Comparison of ENCODE assay signal across 24 cellular contexts in genomic region chr5:123699571-123699970, GRCh38.
A peak's percentile ranks its signal among the peaks of the same experiment; 100 is the strongest.
DNase-seq lines count a peak whose midpoint lies in the region; ATAC-seq and TF ChIP-seq lines count a peak whose summit lies in the region.
"Had no signal": no experiment of that assay in that cellular context is flagged by ENCODE, and none has a peak within 500 bp of the region (broad histone marks: within the 10 kb centered on the region; RNA-seq: fewer than 3 reads in every experiment).

No MANE protein-coding gene starts in this region.

- H3K79me1 ChIP-seq in neuronal stem cell (ENCODE audit: low read depth, low read length): no peaks in the 10 kb centered on the region

- intact Hi-C loops in Panc1 (cut with micrococcal nuclease; ENCODE audit: unreplicated experiment): no loop called here
- intact Hi-C loops in esophagus squamous epithelium (cut with DNase I): no loop called here
- intact Hi-C loops in tibial artery (cut with DNase I; ENCODE audit: low total_unique reads): no loop called here

- H2AK5ac ChIP-seq in neuronal stem cell (ENCODE audit: low read depth, low read length): no peak overlapping the region

- no peak overlapping the region for H2BK12ac ChIP-seq in neuronal stem cell (ENCODE audit: low read length)

- DNase-seq in Panc1 (ENCODE audit: low read depth, low spot score) (no peak), esophagus squamous epithelium (lab: John Stamatoyannopoulos, UW) (no peak), neuronal stem cell (ENCODE audit: low spot score) (no peak), tibial artery (no peak), NCI-H2227 (lab: John Stamatoyannopoulos, UW; ENCODE audit: unreplicated experiment) (no peak), superior temporal gyrus (ENCODE audit: extremely low spot score) (no peak)
- no peak for DNase-seq in CD8-positive, alpha-beta memory T cell
- DNase-seq: activated CD4-positive, alpha-beta T cell treated with anti-CD3 and anti-CD28 coated beads for 1 hour; activated CD8-positive, alpha-beta memory T cell treated with anti-CD3 and anti-CD28 coated beads for 24 hours; activated naive CD4-positive, alpha-beta T cell; activated T-cell treated with anti-CD3 and anti-CD28 coated beads, Interleukin-2, amount 50 U/mL, for 24 hours; amniotic stem cell; CD4-positive, CD25-positive, alpha-beta regulatory T cell; GF-D8; mucosa of descending colon; NCI-H1694 treated with DMSO at 0.1 percent for 48 hours; NCI-H774; SHP77; stimulated activated naive CD8-positive, alpha-beta T cell treated with anti-CD3 and anti-CD28 coated beads, Interleukin-15, amount 100 ng/mL, for 72 hours; T-helper 1 cell had no signal

- H3K4me3 ChIP-seq in Panc1 (ENCODE audit: low read depth in 2 of 2, low read length in 2 of 2) (no peak overlapping the region), esophagus squamous epithelium (no peak overlapping the region), neuronal stem cell (ENCODE audit: low read length in 2 of 2) (no peak overlapping the region), tibial artery (no peak overlapping the region)
- H3K4me3 ChIP-seq in CD8-positive, alpha-beta memory T cell (ENCODE audit: low read length): no peak overlapping the region
- H3K4me3 ChIP-seq: mucosa of descending colon, neural progenitor cell had no signal

- no peaks in the 10 kb centered on the region for H3K4me1 ChIP-seq in Panc1 (ENCODE audit: control insufficient read depth, insufficient read depth, low read length)
- peaks cover 0 to 31% (median 10%) of the 10 kb centered on the region in 3 donors for H3K4me1 ChIP-seq in esophagus squamous epithelium
- H3K4me1 ChIP-seq in neuronal stem cell (ENCODE audit: control insufficient read depth in 2 of 2, insufficient read depth in 1 of 2, low read depth in 1 of 2, low read length in 2 of 2): peaks cover 3 to 12% of the 10 kb centered on the region in 2 donors
- peaks cover 0 to 33% (median 9%) of the 10 kb centered on the region in 4 donors for H3K4me1 ChIP-seq in tibial artery
- no peaks in the 10 kb centered on the region for H3K4me1 ChIP-seq in CD8-positive, alpha-beta memory T cell (ENCODE audit: insufficient read depth, low read length)
- H3K4me1 ChIP-seq: neural progenitor cell had no signal

- H3K36me3 ChIP-seq in Panc1 (ENCODE audit: control insufficient read depth, insufficient read depth, low read length) (no peaks in the 10 kb centered on the region), esophagus squamous epithelium (no peaks in the 10 kb centered on the region), neuronal stem cell (replicated peaks in 1 of 2; ENCODE audit: control insufficient read depth in 2 of 2, insufficient read depth in 2 of 2, low read length in 2 of 2) (no peaks in the 10 kb centered on the region), tibial artery (no peaks in the 10 kb centered on the region)
- H3K36me3 ChIP-seq in CD8-positive, alpha-beta memory T cell (ENCODE audit: insufficient read depth, low read length): no peaks in the 10 kb centered on the region
- H3K36me3 ChIP-seq: neural progenitor cell had no signal

- H3K9me3 Mint-ChIP-seq in CD8-positive, alpha-beta memory T cell: peaks cover 0 to 4% (median 0%) of the 10 kb centered on the region in 5 donors
- H3K9me3 Mint-ChIP-seq: activated T-cell treated with anti-CD3 and anti-CD28 coated beads, Interleukin-2, amount 50 U/mL, for 24 hours had no signal

- no peak overlapping the region for H4K91ac ChIP-seq in neuronal stem cell (ENCODE audit: low read depth, low read length, poor library complexity)

- no peak overlapping the region for H2BK120ac ChIP-seq in neuronal stem cell (ENCODE audit: low read depth, low read length)

- no TSS peak for BruUV-seq in Panc1 (replicated peaks; lab: Mats Ljungman, UMichigan)

- H3K23ac ChIP-seq in neuronal stem cell (ENCODE audit: low read depth, low read length, poor library complexity): no peak overlapping the region

- no peak overlapping the region for H3K14ac ChIP-seq in neuronal stem cell (ENCODE audit: low read length)

- no peaks in the 10 kb centered on the region for H3K36me3 Mint-ChIP-seq in CD8-positive, alpha-beta memory T cell
- H3K36me3 Mint-ChIP-seq: CD4-positive, CD25-positive, alpha-beta regulatory T cell; neural progenitor cell had no signal

- CTCF ChIA-PET in Panc1 (lab: Charles Lee): no interaction called here
- CTCF ChIA-PET in CD8-positive, alpha-beta memory T cell (lab: Charles Lee): no interaction called here

- peak overlapping the region; percentile 61 for H2AFZ ChIP-seq in neuronal stem cell (ENCODE audit: low read length)
- H2AFZ ChIP-seq: neural progenitor cell had no signal

- H3K27ac ChIP-seq in Panc1 (ENCODE audit: low read length) (peak overlapping the region; percentile 52; the same call in 1 of the 2 replicates), esophagus squamous epithelium (peak overlapping the region; percentile 5 to 75 (median 59)), neuronal stem cell (replicated peaks; ENCODE audit: low read length) (no peak overlapping the region), tibial artery (peak overlapping the region; percentile 11 to 23)
- H3K27ac ChIP-seq in CD8-positive, alpha-beta memory T cell (ENCODE audit: low read depth, low read length): no peak overlapping the region
- H3K27ac ChIP-seq: neural progenitor cell had no signal

- in situ Hi-C loops in Panc1 (cut with HindIII; ENCODE audit: low pct_unique_long_range_greater_than_20kb, low sequenced_read_pairs): no loop called here

- no peak overlapping the region for H3K9ac ChIP-seq in neuronal stem cell (ENCODE audit: low read depth, low read length, poor library complexity)
- H3K9ac ChIP-seq: neural progenitor cell had no signal

- WGBS in esophagus squamous epithelium, 2 donors: 90 to 91% methylated on average over 1 to 2 of the region's 2 CpGs
- WGBS in neuronal stem cell (ENCODE audit: extremely low coverage in 2 of 2, insufficient read length in 2 of 2, insufficient replicate concordance in 1 of 2), 2 donors: no CpG with 5 or more reads among the region's 2 CpGs

- H2BK5ac ChIP-seq in neuronal stem cell (ENCODE audit: low read length): no peak overlapping the region

- H3K27me3 ChIP-seq in Panc1 (ENCODE audit: control insufficient read depth, insufficient read depth, low read length): no peaks in the 10 kb centered on the region
- no peaks in the 10 kb centered on the region for H3K27me3 ChIP-seq in esophagus squamous epithelium
- H3K27me3 ChIP-seq in neuronal stem cell (ENCODE audit: control insufficient read depth in 3 of 3, insufficient read depth in 3 of 3, low read depth in 1 of 3, low read length in 3 of 3): no peaks in the 10 kb centered on the region
- no peaks in the 10 kb centered on the region for H3K27me3 ChIP-seq in tibial artery
- H3K27me3 ChIP-seq in CD8-positive, alpha-beta memory T cell (ENCODE audit: insufficient read depth, low read length, poor library complexity, severe bottlenecking): no peaks in the 10 kb centered on the region
- H3K27me3 ChIP-seq: neural progenitor cell had no signal

- H3K18ac ChIP-seq in neuronal stem cell (ENCODE audit: low read length): no peak overlapping the region

- no peak for TF ChIP-seq POLR2A in esophagus squamous epithelium (IDR thresholded peaks at IDR 0.05)

- POLR2A ChIA-PET in Panc1 (lab: Charles Lee): no interaction called here
- POLR2A ChIA-PET in CD8-positive, alpha-beta memory T cell (lab: Charles Lee): no interaction called here

- H3K9me3 ChIP-seq in Panc1 (ENCODE audit: control insufficient read depth, insufficient read depth, low read depth, low read length) (peaks cover 11% of the 10 kb centered on the region), esophagus squamous epithelium (peaks cover 0 to 3% (median 0%) of the 10 kb centered on the region in 3 donors), neuronal stem cell (replicated peaks in 1 of 2; ENCODE audit: control insufficient read depth in 2 of 2, insufficient read depth in 1 of 2, low read depth in 1 of 2, low read length in 2 of 2) (peaks cover 0 to 2% of the 10 kb centered on the region in 2 donors), tibial artery (no peaks in the 10 kb centered on the region)
- H3K9me3 ChIP-seq in CD8-positive, alpha-beta memory T cell (ENCODE audit: low read length): no peaks in the 10 kb centered on the region
- H3K9me3 ChIP-seq: mucosa of descending colon had no signal

- no peak overlapping the region for H4K8ac ChIP-seq in neuronal stem cell (ENCODE audit: low read depth, low read length)

- no peak for ATAC-seq in Panc1
- ATAC-seq in HG03442 (IDR thresholded peaks at IDR 0.05; ENCODE audit: unreplicated experiment): no peak
- ATAC-seq: HCT116; left lobe of liver; mucosa of descending colon; stimulated activated naive CD8-positive, alpha-beta T cell treated with anti-CD3 and anti-CD28 coated beads, Interleukin-15, amount 100 ng/mL, for 72 hours had no signal

- H3K4me1 Mint-ChIP-seq in CD8-positive, alpha-beta memory T cell: no peaks in the 10 kb centered on the region
- H3K4me1 Mint-ChIP-seq: CD4-positive, CD25-positive, alpha-beta regulatory T cell; stimulated activated naive CD8-positive, alpha-beta T cell treated with anti-CD3 and anti-CD28 coated beads, Interleukin-15, amount 100 ng/mL, for 72 hours had no signal

- no peak for TF ChIP-seq CTCF in Panc1 (IDR thresholded peaks at IDR 0.05)
- no peak for TF ChIP-seq CTCF in esophagus squamous epithelium (IDR thresholded peaks at IDR 0.05)
- no peak for TF ChIP-seq CTCF in tibial artery (IDR thresholded peaks at IDR 0.05)

- no peak overlapping the region for H3K4me3 Mint-ChIP-seq in CD8-positive, alpha-beta memory T cell
- H3K4me3 Mint-ChIP-seq: activated T-cell treated with anti-CD3 and anti-CD28 coated beads, Interleukin-2, amount 50 U/mL, for 24 hours; CD4-positive, CD25-positive, alpha-beta regulatory T cell; neural progenitor cell; stimulated activated naive CD8-positive, alpha-beta T cell treated with anti-CD3 and anti-CD28 coated beads, Interleukin-15, amount 100 ng/mL, for 72 hours had no signal

- H3K4ac ChIP-seq in neuronal stem cell (ENCODE audit: low read length): no peak overlapping the region

- H2BK15ac ChIP-seq in neuronal stem cell (ENCODE audit: low read length): no peak overlapping the region

- H3K27me3 Mint-ChIP-seq in CD8-positive, alpha-beta memory T cell: no peaks in the 10 kb centered on the region
- H3K27me3 Mint-ChIP-seq: activated T-cell treated with anti-CD3 and anti-CD28 coated beads, Interleukin-2, amount 50 U/mL, for 24 hours; CD4-positive, CD25-positive, alpha-beta regulatory T cell; stimulated activated naive CD8-positive, alpha-beta T cell treated with anti-CD3 and anti-CD28 coated beads, Interleukin-15, amount 100 ng/mL, for 72 hours had no signal

- no peak overlapping the region for H3K4me2 ChIP-seq in neuronal stem cell (ENCODE audit: insufficient read depth, low read length, poor library complexity, severe bottlenecking)
- H3K4me2 ChIP-seq: neural progenitor cell had no signal

- H3K27ac Mint-ChIP-seq in CD8-positive, alpha-beta memory T cell: no peak overlapping the region
- H3K27ac Mint-ChIP-seq: activated T-cell treated with anti-CD3 and anti-CD28 coated beads, Interleukin-2, amount 50 U/mL, for 24 hours; CD4-positive, CD25-positive, alpha-beta regulatory T cell; neural progenitor cell; stimulated activated naive CD8-positive, alpha-beta T cell treated with anti-CD3 and anti-CD28 coated beads, Interleukin-15, amount 100 ng/mL, for 72 hours had no signal

Comparison
In these comparisons a context has a peak if more than half of its experiments do, and no peak if none do; other contexts are left out.
1. H3K27ac ChIP-seq: peak in Panc1 (single experiment), esophagus squamous epithelium (4 of 4) and tibial artery (2 of 2); none in neuronal stem cell (single experiment) and CD8-positive, alpha-beta memory T cell (single experiment).